In genomic region chrX:71214604-71215334, GRCh38 we compare ENCODE assay signal across 2 cellular contexts.
TF ChIP-seq lines count a peak whose summit lies in the region.

No MANE protein-coding gene starts in this region.

TF ChIP-seq in HepG2, 621 proteins besides CTCF, POLR2A, EP300 and RAD21 (continues in another document):
- TF ChIP-seq ZNF143 (CRISPR knock-in tag; IDR thresholded peaks at IDR 0.05) (no peak), MAFF (IDR thresholded peaks at IDR 0.05; ENCODE audit: low read depth, low read length) (no peak), ZSCAN22 (CRISPR knock-in tag; IDR thresholded peaks at IDR 0.05) (no peak), ZNF510 (CRISPR knock-in tag; IDR thresholded peaks at IDR 0.05; ENCODE audit: low read depth) (0 out of 2 replicates have a peak, but pooled peaks have one; percentile 27), FIP1L1 (IDR thresholded peaks at IDR 0.05; ENCODE audit: borderline replicate concordance, insufficient read depth, low read depth, low read length) (no peak), ZNF441 (CRISPR knock-in tag; IDR thresholded peaks at IDR 0.05; ENCODE audit: borderline replicate concordance) (no peak), PITX1 (CRISPR knock-in tag; IDR thresholded peaks at IDR 0.05) (no peak), CHCHD3 (CRISPR knock-in tag; IDR thresholded peaks at IDR 0.05) (no peak), PLRG1 (conservative IDR thresholded peaks at IDR 0.05) (no peak), ZNF230 (CRISPR knock-in tag; IDR thresholded peaks at IDR 0.05) (no peak; the same call in 1 of the 2 replicates), SNAPC2 (CRISPR knock-in tag; IDR thresholded peaks at IDR 0.05) (peak; percentile 51; the same call in 1 of the 2 replicates), ZNF446 (CRISPR knock-in tag; IDR thresholded peaks at IDR 0.05) (no peak), SMAD9 (CRISPR knock-in tag; IDR thresholded peaks at IDR 0.05) (no peak), ZBTB20 (CRISPR knock-in tag; IDR thresholded peaks at IDR 0.05; ENCODE audit: borderline replicate concordance, low read depth) (peak; percentile 47; the same call in 1 of the 2 replicates), MEIS1 (CRISPR knock-in tag; IDR thresholded peaks at IDR 0.05; ENCODE audit: borderline replicate concordance) (peak; percentile 56), NFKBIZ (CRISPR knock-in tag; IDR thresholded peaks at IDR 0.05) (no peak), GMEB2 (CRISPR knock-in tag; IDR thresholded peaks at IDR 0.05; ENCODE audit: low read depth) (no peak), THAP11 (CRISPR knock-in tag; IDR thresholded peaks at IDR 0.05) (0 out of 2 replicates have a peak, but pooled peaks have one; percentile 16), ZBTB1 (CRISPR knock-in tag; IDR thresholded peaks at IDR 0.05; ENCODE audit: borderline replicate concordance) (no peak), ZNF781 (CRISPR knock-in tag; IDR thresholded peaks at IDR 0.05; ENCODE audit: borderline replicate concordance, not compliant biosample characterization) (no peak), PHF20 (CRISPR knock-in tag; IDR thresholded peaks at IDR 0.05) (no peak), HMGA1 (CRISPR knock-in tag; conservative IDR thresholded peaks at IDR 0.05) (no peak), CEBPB (IDR thresholded peaks at IDR 0.05; ENCODE audit: borderline replicate concordance, low read depth, low read length) (no peak), IRX3 (CRISPR knock-in tag; IDR thresholded peaks at IDR 0.05; ENCODE audit: borderline replicate concordance, low read depth) (no peak), RARG (CRISPR knock-in tag; IDR thresholded peaks at IDR 0.05; ENCODE audit: low read depth) (no peak), ZNF557 (CRISPR knock-in tag; IDR thresholded peaks at IDR 0.05) (no peak), ATF7-NPFF (CRISPR knock-in tag; IDR thresholded peaks at IDR 0.05; ENCODE audit: low read depth) (no peak), SRSF1 (optimal IDR thresholded peaks at IDR 0.05; ENCODE audit: low read depth, low read length) (no peak)
- TF ChIP-seq, protein P1, sequence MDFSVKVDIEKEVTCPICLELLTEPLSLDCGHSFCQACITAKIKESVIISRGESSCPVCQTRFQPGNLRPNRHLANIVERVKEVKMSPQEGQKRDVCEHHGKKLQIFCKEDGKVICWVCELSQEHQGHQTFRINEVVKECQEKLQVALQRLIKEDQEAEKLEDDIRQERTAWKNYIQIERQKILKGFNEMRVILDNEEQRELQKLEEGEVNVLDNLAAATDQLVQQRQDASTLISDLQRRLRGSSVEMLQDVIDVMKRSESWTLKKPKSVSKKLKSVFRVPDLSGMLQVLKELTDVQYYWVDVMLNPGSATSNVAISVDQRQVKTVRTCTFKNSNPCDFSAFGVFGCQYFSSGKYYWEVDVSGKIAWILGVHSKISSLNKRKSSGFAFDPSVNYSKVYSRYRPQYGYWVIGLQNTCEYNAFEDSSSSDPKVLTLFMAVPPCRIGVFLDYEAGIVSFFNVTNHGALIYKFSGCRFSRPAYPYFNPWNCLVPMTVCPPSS (IDR thresholded peaks at IDR 0.05) = no peak
- TF ChIP-seq, protein P2, sequence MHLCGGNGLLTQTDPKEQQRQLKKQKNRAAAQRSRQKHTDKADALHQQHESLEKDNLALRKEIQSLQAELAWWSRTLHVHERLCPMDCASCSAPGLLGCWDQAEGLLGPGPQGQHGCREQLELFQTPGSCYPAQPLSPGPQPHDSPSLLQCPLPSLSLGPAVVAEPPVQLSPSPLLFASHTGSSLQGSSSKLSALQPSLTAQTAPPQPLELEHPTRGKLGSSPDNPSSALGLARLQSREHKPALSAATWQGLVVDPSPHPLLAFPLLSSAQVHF (CRISPR knock-in tag; IDR thresholded peaks at IDR 0.05) = no peak
- TF ChIP-seq, protein P3, sequence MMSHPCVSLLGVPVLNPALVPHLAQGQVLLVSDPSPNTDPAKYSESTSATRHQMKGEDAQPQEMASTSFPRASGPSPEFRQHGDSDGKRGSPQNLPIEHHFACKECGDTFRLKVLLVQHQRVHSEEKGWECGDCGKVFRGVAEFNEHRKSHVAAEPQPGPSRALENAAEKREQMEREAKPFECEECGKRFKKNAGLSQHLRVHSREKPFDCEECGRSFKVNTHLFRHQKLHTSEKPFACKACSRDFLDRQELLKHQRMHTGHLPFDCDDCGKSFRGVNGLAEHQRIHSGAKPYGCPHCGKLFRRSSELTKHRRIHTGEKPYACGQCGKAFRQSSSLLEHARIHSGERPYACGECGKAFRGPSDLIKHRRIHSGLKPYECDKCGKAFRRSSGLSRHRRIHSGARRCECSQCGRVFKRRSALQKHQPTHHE (CRISPR knock-in tag; IDR thresholded peaks at IDR 0.05; ENCODE audit: borderline replicate concordance) = no peak
- TF ChIP-seq, protein P4, sequence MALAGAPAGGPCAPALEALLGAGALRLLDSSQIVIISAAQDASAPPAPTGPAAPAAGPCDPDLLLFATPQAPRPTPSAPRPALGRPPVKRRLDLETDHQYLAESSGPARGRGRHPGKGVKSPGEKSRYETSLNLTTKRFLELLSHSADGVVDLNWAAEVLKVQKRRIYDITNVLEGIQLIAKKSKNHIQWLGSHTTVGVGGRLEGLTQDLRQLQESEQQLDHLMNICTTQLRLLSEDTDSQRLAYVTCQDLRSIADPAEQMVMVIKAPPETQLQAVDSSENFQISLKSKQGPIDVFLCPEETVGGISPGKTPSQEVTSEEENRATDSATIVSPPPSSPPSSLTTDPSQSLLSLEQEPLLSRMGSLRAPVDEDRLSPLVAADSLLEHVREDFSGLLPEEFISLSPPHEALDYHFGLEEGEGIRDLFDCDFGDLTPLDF (CRISPR knock-in tag; IDR thresholded peaks at IDR 0.05) = no peak

TF ChIP-seq in SK-N-SH treated with all-trans-retinoic acid at 6 μM for 48 hours, 23 proteins besides CTCF, POLR2A, EP300 and RAD21:
- TF ChIP-seq RARB (CRISPR knock-in tag; IDR thresholded peaks at IDR 0.05) (no peak), ARNTL (CRISPR knock-in tag; IDR thresholded peaks at IDR 0.05; ENCODE audit: borderline replicate concordance, low read depth) (no peak), PPARA (CRISPR knock-in tag; IDR thresholded peaks at IDR 0.05; ENCODE audit: borderline replicate concordance) (no peak), ZFP3 (CRISPR knock-in tag; IDR thresholded peaks at IDR 0.05) (no peak), ZNF565 (CRISPR knock-in tag; conservative IDR thresholded peaks at IDR 0.05; ENCODE audit: low read depth) (no peak), TCF4 (CRISPR knock-in tag; IDR thresholded peaks at IDR 0.05; ENCODE audit: borderline replicate concordance) (no peak), CSRNP3 (CRISPR knock-in tag; IDR thresholded peaks at IDR 0.05) (no peak), ISL1 (CRISPR knock-in tag; IDR thresholded peaks at IDR 0.05) (no peak), PATZ1 (CRISPR knock-in tag; IDR thresholded peaks at IDR 0.05; ENCODE audit: borderline replicate concordance) (no peak), ZC3H10 (CRISPR knock-in tag; IDR thresholded peaks at IDR 0.05) (no peak), ZFP30 (CRISPR knock-in tag; IDR thresholded peaks at IDR 0.05) (no peak)
- TF ChIP-seq, protein P5, sequence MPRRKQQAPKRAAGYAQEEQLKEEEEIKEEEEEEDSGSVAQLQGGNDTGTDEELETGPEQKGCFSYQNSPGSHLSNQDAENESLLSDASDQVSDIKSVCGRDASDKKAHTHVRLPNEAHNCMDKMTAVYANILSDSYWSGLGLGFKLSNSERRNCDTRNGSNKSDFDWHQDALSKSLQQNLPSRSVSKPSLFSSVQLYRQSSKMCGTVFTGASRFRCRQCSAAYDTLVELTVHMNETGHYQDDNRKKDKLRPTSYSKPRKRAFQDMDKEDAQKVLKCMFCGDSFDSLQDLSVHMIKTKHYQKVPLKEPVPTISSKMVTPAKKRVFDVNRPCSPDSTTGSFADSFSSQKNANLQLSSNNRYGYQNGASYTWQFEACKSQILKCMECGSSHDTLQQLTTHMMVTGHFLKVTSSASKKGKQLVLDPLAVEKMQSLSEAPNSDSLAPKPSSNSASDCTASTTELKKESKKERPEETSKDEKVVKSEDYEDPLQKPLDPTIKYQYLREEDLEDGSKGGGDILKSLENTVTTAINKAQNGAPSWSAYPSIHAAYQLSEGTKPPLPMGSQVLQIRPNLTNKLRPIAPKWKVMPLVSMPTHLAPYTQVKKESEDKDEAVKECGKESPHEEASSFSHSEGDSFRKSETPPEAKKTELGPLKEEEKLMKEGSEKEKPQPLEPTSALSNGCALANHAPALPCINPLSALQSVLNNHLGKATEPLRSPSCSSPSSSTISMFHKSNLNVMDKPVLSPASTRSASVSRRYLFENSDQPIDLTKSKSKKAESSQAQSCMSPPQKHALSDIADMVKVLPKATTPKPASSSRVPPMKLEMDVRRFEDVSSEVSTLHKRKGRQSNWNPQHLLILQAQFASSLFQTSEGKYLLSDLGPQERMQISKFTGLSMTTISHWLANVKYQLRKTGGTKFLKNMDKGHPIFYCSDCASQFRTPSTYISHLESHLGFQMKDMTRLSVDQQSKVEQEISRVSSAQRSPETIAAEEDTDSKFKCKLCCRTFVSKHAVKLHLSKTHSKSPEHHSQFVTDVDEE (CRISPR knock-in tag; IDR thresholded peaks at IDR 0.05) = no peak
